Comparison of ENCODE assay signal across 9 cellular contexts in genomic region chr6:87393026-87393622, GRCh38. TPM values are rescaled to one million over a fixed set of nuclear protein-coding genes. Genes with fewer than 3 reads are reported as not detected.
A peak's percentile ranks its signal among the peaks of the same experiment; 100 is the strongest.
DNase-seq lines count a peak whose midpoint lies in the region; ATAC-seq and TF ChIP-seq lines count a peak whose summit lies in the region.
"Had no signal": no experiment of that assay in that cellular context is flagged by ENCODE, and none has a peak within 500 bp of the region (broad histone marks: within the 10 kb centered on the region; RNA-seq: fewer than 3 reads in every experiment).

No MANE protein-coding gene starts in this region.

- no peak overlapping the region for H3K27ac Mint-ChIP-seq in activated CD4-positive, alpha-beta T cell treated with anti-CD3 and anti-CD28 coated beads, Interleukin-2, amount 10 ng/mL, durations not matched to agents 7 days and 5 days
- no peak overlapping the region for H3K27ac Mint-ChIP-seq in nephron progenitor cell

- DNase-seq in COLO829 (ENCODE audit: low spot score), result peak; percentile 15
- DNase-seq in NCI-H446 (lab: John Stamatoyannopoulos, UW), result peak; percentile 42 to 50
- peak; percentile 57 for DNase-seq in activated CD4-positive, alpha-beta T cell treated with anti-CD3 and anti-CD28 coated beads, Interleukin-2, amount 10 ng/mL, durations not matched to agents 7 days and 5 days
- peak; percentile 62 for DNase-seq in fibroblast of gingiva (ENCODE audit: low read depth)
- peak; percentile 37 for DNase-seq in nephron progenitor cell
- DNase-seq in posterior vena cava (ENCODE audit: low spot score), result no peak

- no peak overlapping the region for H3K4me3 Mint-ChIP-seq in activated CD4-positive, alpha-beta T cell treated with anti-CD3 and anti-CD28 coated beads, Interleukin-2, amount 10 ng/mL, durations not matched to agents 7 days and 5 days
- no peak overlapping the region for H3K4me3 Mint-ChIP-seq in nephron progenitor cell

- POLR2A ChIA-PET in activated CD4-positive, alpha-beta T cell treated with anti-CD3 and anti-CD28 coated beads, Interleukin-2, amount 10 ng/mL, durations not matched to agents 7 days and 5 days (lab: Charles Lee), result no interaction called here

- no peaks in the 10 kb centered on the region for H3K27me3 Mint-ChIP-seq in activated CD4-positive, alpha-beta T cell treated with anti-CD3 and anti-CD28 coated beads, Interleukin-2, amount 10 ng/mL, durations not matched to agents 7 days and 5 days
- no peaks in the 10 kb centered on the region for H3K27me3 Mint-ChIP-seq in nephron progenitor cell (ENCODE audit: low read depth, poor library complexity)

- CTCF ChIA-PET in activated CD4-positive, alpha-beta T cell treated with anti-CD3 and anti-CD28 coated beads, Interleukin-2, amount 10 ng/mL, durations not matched to agents 7 days and 5 days (lab: Charles Lee), result interaction anchor here (1.1 to 1.5 kb wide), 3 partner anchors 10 to 35 kb away, joined by 3 to 16 read pairs (median 4); no protein-coding TSS in a partner anchor

- TF ChIP-seq CTCF in nephron progenitor cell (IDR thresholded peaks at IDR 0.05), result peak; percentile 73

- peaks cover 4% of the 10 kb centered on the region for H3K4me1 Mint-ChIP-seq in activated CD4-positive, alpha-beta T cell treated with anti-CD3 and anti-CD28 coated beads, Interleukin-2, amount 10 ng/mL, durations not matched to agents 7 days and 5 days
- H3K4me1 Mint-ChIP-seq in nephron progenitor cell, result peaks cover 6% of the 10 kb centered on the region

- ATAC-seq in GM19328 (IDR thresholded peaks at IDR 0.05; ENCODE audit: unreplicated experiment) (peak; percentile 60), HG03378 (IDR thresholded peaks at IDR 0.05; ENCODE audit: unreplicated experiment) (peak; percentile 92)

- no peaks in the 10 kb centered on the region for H3K9me3 Mint-ChIP-seq in activated CD4-positive, alpha-beta T cell treated with anti-CD3 and anti-CD28 coated beads, Interleukin-2, amount 10 ng/mL, durations not matched to agents 7 days and 5 days
- H3K9me3 Mint-ChIP-seq in nephron progenitor cell, result no peaks in the 10 kb centered on the region

- H3K36me3 Mint-ChIP-seq in activated CD4-positive, alpha-beta T cell treated with anti-CD3 and anti-CD28 coated beads, Interleukin-2, amount 10 ng/mL, durations not matched to agents 7 days and 5 days (ENCODE audit: low read depth), result no peaks in the 10 kb centered on the region
- H3K36me3 Mint-ChIP-seq in nephron progenitor cell (ENCODE audit: low read depth), result no peaks in the 10 kb centered on the region

- intact Hi-C loops in posterior vena cava (cut with DNase I), result loop anchor here in 1 of 2 donors (10.0 kb wide), 1 partner anchor 1482 kb away; no protein-coding TSS in a partner anchor

RNA-seq across cellular contexts. Expression of gene CFAP206, which starts 14.6 kb away (rescaled TPM):
- not detected for total RNA-seq in activated CD4-positive, alpha-beta T cell treated with anti-CD3 and anti-CD28 coated beads, Interleukin-2, amount 10 ng/mL, durations not matched to agents 7 days and 5 days
- total RNA-seq in posterior vena cava, result under 1 TPM in 1 of 2 donors, not detected in 1; 0.48 TPM
- total RNA-seq: SJSA1 had no signal

RNA-seq across cellular contexts. Expression of gene C6orf163, which starts 48.5 kb away (rescaled TPM):
- total RNA-seq in activated CD4-positive, alpha-beta T cell treated with anti-CD3 and anti-CD28 coated beads, Interleukin-2, amount 10 ng/mL, durations not matched to agents 7 days and 5 days, result 1 to 10 TPM; 2.0 to 2.3 TPM
- 1 to 10 TPM; 2.7 to 3.5 TPM for total RNA-seq in posterior vena cava
